In genomic region chrX:29299689-29300088, GRCh38 we compare ENCODE assay signal across 25 cellular contexts.
DNase-seq lines count a peak whose midpoint lies in the region; ATAC-seq, FAIRE-seq and TF ChIP-seq lines count a peak whose summit lies in the region.
"Had no signal": no experiment of that assay in that cellular context is flagged by ENCODE, and none has a peak within 500 bp of the region (broad histone marks: within the 10 kb centered on the region; RNA-seq: fewer than 3 reads in every experiment).

No MANE protein-coding gene starts in this region.

- no peaks in the 10 kb centered on the region for H3K9me3 ChIP-seq in pancreas
- H3K9me3 ChIP-seq in heart right ventricle: no peaks in the 10 kb centered on the region
- H3K9me3 ChIP-seq: esophagus muscularis mucosa, MG63, mucosa of descending colon, stomach, upper lobe of right lung had no signal

- TF ChIP-seq CTCF in choroid plexus epithelial cell (conservative IDR thresholded peaks at IDR 0.05; ENCODE audit: low read depth, low read length) (no peak), pancreas (IDR thresholded peaks at IDR 0.05) (no peak), heart right ventricle (IDR thresholded peaks at IDR 0.05) (no peak)

- 14 to 42% methylated on average over 2 of the region's 2 CpGs for WGBS in pancreas, 2 donors
- 92 to 97% methylated on average over 2 of the region's 2 CpGs for WGBS in heart right ventricle, 2 donors

- H3K36me3 ChIP-seq in pancreas: no peaks in the 10 kb centered on the region
- H3K36me3 ChIP-seq in heart right ventricle: no peaks in the 10 kb centered on the region
- H3K36me3 ChIP-seq: esophagus muscularis mucosa, MG63, neural progenitor cell, stomach, upper lobe of right lung had no signal

- H3K4me3 ChIP-seq in choroid plexus epithelial cell (ENCODE audit: low read depth, low read length): no peak overlapping the region
- H3K4me3 ChIP-seq in pancreas: no peak overlapping the region
- no peak overlapping the region for H3K4me3 ChIP-seq in heart right ventricle
- H3K4me3 ChIP-seq: esophagus muscularis mucosa, MG63, mucosa of descending colon, neural progenitor cell, smooth muscle cell, stomach, upper lobe of right lung had no signal

- H3K27me3 ChIP-seq in pancreas (peaks cover 0 to 10% (median 2%) of the 10 kb centered on the region in 4 donors), heart right ventricle (no peaks in the 10 kb centered on the region)
- H3K27me3 ChIP-seq: esophagus muscularis mucosa, MG63, neural progenitor cell, stomach, upper lobe of right lung had no signal

- intact Hi-C loops in pancreas (cut with DNase I) (no loop called here), heart right ventricle (cut with DNase I) (no loop called here)

- peak; percentile 41 for FAIRE-seq in pancreas (lab: Jason Lieb, UNC)

- ATAC-seq in pancreas (no peak), HG03108 (IDR thresholded peaks at IDR 0.05; ENCODE audit: unreplicated experiment) (no peak), heart right ventricle (no peak), HG02973 (IDR thresholded peaks at IDR 0.05; ENCODE audit: unreplicated experiment) (no peak)
- ATAC-seq: activated CD4-positive, CD25-positive, alpha-beta regulatory T cell treated with anti-CD3 and anti-CD28 coated beads, Interleukin-2, amount 50 U/mL, for 24 hours; left colon; mucosa of descending colon; upper lobe of right lung had no signal

- H3K4me1 ChIP-seq in pancreas: no peaks in the 10 kb centered on the region
- H3K4me1 ChIP-seq in heart right ventricle: no peaks in the 10 kb centered on the region
- H3K4me1 ChIP-seq: neural progenitor cell, stomach, upper lobe of right lung had no signal

- peak; percentile 0 for DNase-seq in LoVo (ENCODE audit: low spot score)
- peak; percentile 62 for DNase-seq in NCI-H345 treated with DMSO at 0.1 percent for 48 hours (lab: John Stamatoyannopoulos, UW; ENCODE audit: unreplicated experiment)
- DNase-seq in choroid plexus epithelial cell (ENCODE audit: low read depth): peak; percentile 9
- DNase-seq in pancreas: no peak
- DNase-seq in heart right ventricle: no peak
- DNase-seq: activated CD8-positive, alpha-beta memory T cell treated with anti-CD3 and anti-CD28 coated beads for 24 hours; activated naive CD4-positive, alpha-beta T cell treated with anti-CD3 and anti-CD28 coated beads for 36 hours; activated T-cell treated with anti-CD3 and anti-CD28 coated beads, Interleukin-2, amount 50 U/mL, for 48 hours; anterior cingulate cortex; cerebellar nuclear complex; effector CD4-positive, alpha-beta T cell; glutamatergic neuron; HCEC 1CT; left colon; MG63; mucosa of descending colon; stimulated activated CD4-positive, alpha-beta T cell treated with anti-CD3 and anti-CD28 coated beads, Interleukin-4, amount 100 ng/mL, for 4 hours; stomach; upper lobe of right lung had no signal

- H3K27ac ChIP-seq in pancreas (no peak overlapping the region), heart right ventricle (no peak overlapping the region)
- H3K27ac ChIP-seq: esophagus muscularis mucosa, neural progenitor cell, stomach, upper lobe of right lung had no signal

Comparison
In these comparisons a context has a peak if more than half of its experiments do, and no peak if none do; other contexts are left out.
1. DNase-seq: peak in LoVo (single experiment), NCI-H345 treated with DMSO at 0.1 percent for 48 hours (single experiment) and choroid plexus epithelial cell (single experiment); none in pancreas (0 of 6) and heart right ventricle (0 of 2).